7 cellular contexts compared by ENCODE assay signal in the genomic region with DNA sequence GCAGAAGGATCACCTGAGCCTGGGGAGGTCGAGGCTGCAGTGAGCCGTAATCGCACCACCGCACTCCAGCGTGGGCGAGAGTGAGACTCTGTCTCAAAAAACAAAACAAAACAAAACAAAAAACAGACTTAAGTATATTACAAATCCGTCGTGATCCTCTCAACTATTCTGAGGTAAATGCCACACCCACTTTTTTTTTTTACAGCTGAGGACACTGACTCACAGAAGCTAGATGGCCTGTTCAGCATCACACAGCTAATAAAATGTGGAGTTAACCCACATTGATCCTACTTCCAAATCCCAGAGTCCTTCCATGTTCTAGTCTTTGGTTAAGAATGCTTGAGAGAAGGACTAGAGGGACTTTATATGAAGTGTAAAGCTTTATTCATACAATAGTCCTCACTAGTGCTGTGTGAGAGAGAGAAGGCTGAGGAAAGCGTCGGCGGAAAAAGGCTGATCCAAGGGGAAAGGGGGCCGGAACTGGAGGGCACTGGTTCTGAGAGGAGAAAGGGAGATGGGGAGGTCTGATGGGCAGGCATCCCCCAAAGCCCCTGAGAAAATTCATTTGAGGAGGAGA. TPM values are rescaled to one million over a fixed set of nuclear protein-coding genes. Genes with fewer than 3 reads are reported as not detected.
DNase-seq lines count a peak whose midpoint lies in the region; ATAC-seq and TF ChIP-seq lines count a peak whose summit lies in the region.

No MANE protein-coding gene starts in this region.

- H3K4me1 Mint-ChIP-seq in chondrocyte (ENCODE audit: low read depth): peaks cover 21% of the 10 kb centered on the region
- peaks cover 19 to 28% (median 21%) of the 10 kb centered on the region in 3 donors for H3K4me1 Mint-ChIP-seq in naive B cell

- H3K27ac Mint-ChIP-seq in chondrocyte (ENCODE audit: unreplicated experiment) (peak overlapping the region; percentile 97), naive B cell (peak overlapping the region; percentile 62 to 97 (median 92))

- intact Hi-C loops in posterior vena cava (cut with DNase I): no loop called here

- H3K36me3 Mint-ChIP-seq in chondrocyte (ENCODE audit: low read depth): peaks cover 10% of the 10 kb centered on the region
- H3K36me3 Mint-ChIP-seq in naive B cell: peaks cover 4 to 7% of the 10 kb centered on the region in 2 donors

- DNase-seq in GM12865 (ENCODE audit: low read depth): no peak
- no peak for DNase-seq in LNCaP clone FGC (ENCODE audit: low read depth)
- DNase-seq in chondrocyte (ENCODE audit: low spot score): no peak
- no peak for DNase-seq in naive B cell
- no peak for DNase-seq in SKM-1 treated with dmso at 0.1 percent for 144 hours (lab: John Stamatoyannopoulos, UW; ENCODE audit: unreplicated experiment)
- no peak for DNase-seq in posterior vena cava (ENCODE audit: low spot score)
- DNase-seq in NCI-H524 (lab: John Stamatoyannopoulos, UW): no peak

- H3K4me3 Mint-ChIP-seq in chondrocyte (ENCODE audit: unreplicated experiment) (peak overlapping the region; percentile 97), naive B cell (peak overlapping the region; percentile 95 to 100 (median 99))

- no peak for TF ChIP-seq CTCF in GM12865 (IDR thresholded peaks at IDR 0.05; ENCODE audit: insufficient read depth, low read depth, low read length, missing control alignments)
- TF ChIP-seq CTCF in LNCaP clone FGC (IDR thresholded peaks at IDR 0.05; ENCODE audit: control insufficient read depth, extremely low read depth, insufficient read depth): no peak
- TF ChIP-seq CTCF in chondrocyte (IDR thresholded peaks at IDR 0.05): no peak

- H3K4me3 ChIP-seq in GM12865 (ENCODE audit: low read depth, low read length): peak overlapping the region; percentile 91
- H3K4me3 ChIP-seq in LNCaP clone FGC (ENCODE audit: low read depth, low read length): peak overlapping the region; percentile 71

- H3K27me3 Mint-ChIP-seq in chondrocyte (ENCODE audit: low read depth) (no peaks in the 10 kb centered on the region), naive B cell (no peaks in the 10 kb centered on the region)

- ATAC-seq in naive B cell (ENCODE audit: low read depth in 2 of 2): no peak

- H3K9me3 Mint-ChIP-seq in chondrocyte (ENCODE audit: low read depth) (no peaks in the 10 kb centered on the region), naive B cell (no peaks in the 10 kb centered on the region)

RNA-seq across cellular contexts. Expression of gene RNF25, which starts 0.6 kb away (rescaled TPM):
- total RNA-seq in chondrocyte (30.4 to 35.4 TPM (median 33.4 TPM) in 3 replicates), posterior vena cava (10 to 100 TPM; 21.2 to 24.3 TPM)
- polyA plus RNA-seq in naive B cell (ENCODE audit: low read depth in 6 of 6): 10 to 100 TPM; 16.9 to 30.6 (median 20.0) TPM

RNA-seq across cellular contexts. Expression of gene STK36, which starts 0.7 kb away (rescaled TPM):
- 42.1 to 63.2 TPM (median 42.7 TPM) in 3 replicates for total RNA-seq in chondrocyte
- 1 to 10 TPM; 2.0 to 5.9 (median 3.3) TPM for polyA plus RNA-seq in naive B cell (ENCODE audit: low read depth in 6 of 6)
- total RNA-seq in posterior vena cava: 10 to 100 TPM; 16.1 to 22.3 TPM

RNA-seq across cellular contexts. Expression of gene BCS1L, which starts 11.7 kb away (rescaled TPM):
- 24.5 to 44.9 TPM (median 30.0 TPM) in 3 replicates for total RNA-seq in chondrocyte
- 10 to 100 TPM; 16.8 to 30.2 (median 23.0) TPM for polyA plus RNA-seq in naive B cell (ENCODE audit: low read depth in 6 of 6)
- 10 to 100 TPM; 24.6 to 32.3 TPM for total RNA-seq in posterior vena cava

RNA-seq across cellular contexts. Expression of gene ZNF142, which starts 11.7 kb away (rescaled TPM):
- total RNA-seq in chondrocyte (26.5 to 34.3 TPM (median 26.6 TPM) in 3 replicates), posterior vena cava (10 to 100 TPM; 19.4 to 23.7 TPM)
- polyA plus RNA-seq in naive B cell (ENCODE audit: low read depth in 6 of 6): 10 to 100 TPM in 1 of 6 donors, 1 to 10 TPM in 4, not detected in 1; 4.8 to 24.9 (median 5.9) TPM

RNA-seq across cellular contexts. Expression of gene TTLL4, which starts 39.5 kb away (rescaled TPM):
- total RNA-seq in chondrocyte: 20.3 to 21.3 TPM (median 20.7 TPM) in 3 replicates
- polyA plus RNA-seq in naive B cell (ENCODE audit: low read depth in 6 of 6): 1 to 10 TPM in 5 of 6 donors, not detected in 1; 3.4 to 9.3 (median 6.0) TPM
- 10 to 100 TPM; 14.6 to 17.5 TPM for total RNA-seq in posterior vena cava
